Comparison of ENCODE assay signal across 8 cellular contexts in genomic region chr6:31558631-31559500, GRCh38. TPM values are rescaled to one million over a fixed set of nuclear protein-coding genes. Genes with fewer than 3 reads are reported as not detected.
A peak's percentile ranks its signal among the peaks of the same experiment; 100 is the strongest.
DNase-seq lines count a peak whose midpoint lies in the region; ATAC-seq and TF ChIP-seq lines count a peak whose summit lies in the region.

No MANE protein-coding gene starts in this region.

- TF ChIP-seq POLR2A in GM18505 (IDR thresholded peaks at IDR 0.05; ENCODE audit: borderline replicate concordance, extremely low read depth, insufficient read depth, insufficient read length) = peak; percentile 67

- peaks cover 39% of the 10 kb centered on the region for H3K36me3 Mint-ChIP-seq in activated naive CD8-positive, alpha-beta T cell treated with anti-CD3 and anti-CD28 coated beads, Interleukin-2, amount 50 U/mL, for 24 hours (ENCODE audit: low read depth)

- no peaks in the 10 kb centered on the region for H3K9me3 Mint-ChIP-seq in activated naive CD8-positive, alpha-beta T cell treated with anti-CD3 and anti-CD28 coated beads, Interleukin-2, amount 50 U/mL, for 24 hours

- H3K4me1 Mint-ChIP-seq in activated naive CD8-positive, alpha-beta T cell treated with anti-CD3 and anti-CD28 coated beads, Interleukin-2, amount 50 U/mL, for 24 hours = peaks cover 92% of the 10 kb centered on the region

- DNase-seq in SKM-1 (lab: John Stamatoyannopoulos, UW; ENCODE audit: unreplicated experiment) (peak; percentile 98), lung microvascular endothelial cell (ENCODE audit: low read depth in 2 of 2) (peak; percentile 40 to 60), superior temporal gyrus (ENCODE audit: extremely low spot score) (peak; percentile 41), COLO829 (ENCODE audit: low spot score) (no peak)
- peak; percentile 74 for DNase-seq in activated naive CD8-positive, alpha-beta T cell treated with anti-CD3 and anti-CD28 coated beads, Interleukin-2, amount 50 U/mL, for 24 hours

- H3K27ac Mint-ChIP-seq in activated naive CD8-positive, alpha-beta T cell treated with anti-CD3 and anti-CD28 coated beads, Interleukin-2, amount 50 U/mL, for 24 hours = peak overlapping the region; percentile 96

- H3K27me3 Mint-ChIP-seq in activated naive CD8-positive, alpha-beta T cell treated with anti-CD3 and anti-CD28 coated beads, Interleukin-2, amount 50 U/mL, for 24 hours = peaks cover 4% of the 10 kb centered on the region

- no peak for ATAC-seq in GM18505 (IDR thresholded peaks at IDR 0.05; ENCODE audit: unreplicated experiment)
- ATAC-seq in activated naive CD8-positive, alpha-beta T cell treated with anti-CD3 and anti-CD28 coated beads, Interleukin-2, amount 50 U/mL, for 24 hours = peak; percentile 55
- ATAC-seq in GM19455 (IDR thresholded peaks at IDR 0.05; ENCODE audit: unreplicated experiment) = no peak
- no peak for ATAC-seq in HG03469 (IDR thresholded peaks at IDR 0.05; ENCODE audit: unreplicated experiment)

- peak overlapping the region; percentile 63 for H3K4me3 Mint-ChIP-seq in activated naive CD8-positive, alpha-beta T cell treated with anti-CD3 and anti-CD28 coated beads, Interleukin-2, amount 50 U/mL, for 24 hours

RNA-seq across cellular contexts. Expression of gene NFKBIL1, which starts 11.5 kb away (rescaled TPM):
- total RNA-seq in lung microvascular endothelial cell = 17.9 and 23.0 TPM in 2 replicates

RNA-seq across cellular contexts. Expression of gene ATP6V1G2, which starts 12.5 kb away (rescaled TPM):
- total RNA-seq in lung microvascular endothelial cell = 0.20 and 0.22 TPM in 2 replicates

RNA-seq across cellular contexts. Expression of gene LTA, which starts 13.2 kb away (rescaled TPM):
- total RNA-seq in lung microvascular endothelial cell = not detected in 2 replicates

RNA-seq across cellular contexts. Expression of gene TNF, which starts 16.5 kb away (rescaled TPM):
- total RNA-seq in lung microvascular endothelial cell = not detected in 2 replicates

RNA-seq across cellular contexts. Expression of gene DDX39B, which starts 17.1 kb away (rescaled TPM):
- 180 and 306 TPM in 2 replicates for total RNA-seq in lung microvascular endothelial cell
